20 cellular contexts compared by ENCODE assay signal in genomic region chr7:34198089-34198686, GRCh38.
DNase-seq lines count a peak whose midpoint lies in the region; ATAC-seq and TF ChIP-seq lines count a peak whose summit lies in the region.
"Had no signal": no experiment of that assay in that cellular context is flagged by ENCODE, and none has a peak within 500 bp of the region (broad histone marks: within the 10 kb centered on the region; RNA-seq: fewer than 3 reads in every experiment).

No MANE protein-coding gene starts in this region.

- no peak overlapping the region for H2AFZ ChIP-seq in mammary epithelial cell (ENCODE audit: low read depth, low read length)

- H3K4me2 ChIP-seq in mammary epithelial cell (ENCODE audit: insufficient read depth, low read depth, low read length): no peak overlapping the region

- H3K4me1 ChIP-seq in mammary epithelial cell (ENCODE audit: insufficient read depth, low read length) (no peaks in the 10 kb centered on the region), breast epithelium (no peaks in the 10 kb centered on the region), gastrocnemius medialis (peaks cover 11 to 28% of the 10 kb centered on the region in 2 donors), SJCRH30 (no peaks in the 10 kb centered on the region)
- H3K4me1 ChIP-seq: HAP-1 had no signal

- TF ChIP-seq CTCF in mammary epithelial cell (conservative IDR thresholded peaks at IDR 0.05 in 1 of 2, IDR thresholded peaks at IDR 0.05 in 1 of 2; ENCODE audit: extremely low read depth in 1 of 2, insufficient read depth in 1 of 2, low read depth in 1 of 2, low read length in 2 of 2) (no peak), breast epithelium (IDR thresholded peaks at IDR 0.05) (no peak), VCaP (conservative IDR thresholded peaks at IDR 0.05) (no peak), fibroblast of the aortic adventitia (IDR thresholded peaks at IDR 0.05; ENCODE audit: insufficient read depth, low read length) (no peak), gastrocnemius medialis (IDR thresholded peaks at IDR 0.05 in 4 of 5, conservative IDR thresholded peaks at IDR 0.05 in 1 of 5) (no peak)

- no peaks in the 10 kb centered on the region for H3K79me2 ChIP-seq in mammary epithelial cell (ENCODE audit: insufficient read depth, low read length)

- CTCF ChIA-PET in mammary epithelial cell (lab: Charles Lee; ENCODE audit: low non-redundant PET): no interaction called here

- no peaks in the 10 kb centered on the region for H3K36me3 ChIP-seq in mammary epithelial cell (ENCODE audit: insufficient read depth, low read length)
- H3K36me3 ChIP-seq in breast epithelium: no peaks in the 10 kb centered on the region
- H3K36me3 ChIP-seq in gastrocnemius medialis: no peaks in the 10 kb centered on the region
- no peaks in the 10 kb centered on the region for H3K36me3 ChIP-seq in SJCRH30
- H3K36me3 ChIP-seq: HAP-1 had no signal

- BruUV-seq in mammary epithelial cell (replicated peaks; lab: Mats Ljungman, UMichigan): no TSS peak

- peak; percentile 17 for DNase-seq in mammary epithelial cell
- DNase-seq in breast epithelium (ENCODE audit: low spot score in 2 of 2): no peak
- DNase-seq in fibroblast of the aortic adventitia (ENCODE audit: low read depth): peak; percentile 10
- DNase-seq in gastrocnemius medialis: peak; percentile 74 to 76
- no peak for DNase-seq in caudate nucleus (lab: John Stamatoyannopoulos, UW)
- DNase-seq in AG20443 (ENCODE audit: low spot score): no peak
- no peak for DNase-seq in SJCRH30
- DNase-seq: C1 segment of cervical spinal cord; CD4-positive, alpha-beta memory T cell; COR-L47; DMS153; DMS79 treated with DMSO at 0.1 percent for 48 hours; EL; GDM1; GOT3 had no signal

- peak; percentile 97 to 99 for ATAC-seq in gastrocnemius medialis
- ATAC-seq: K562 had no signal

- TF ChIP-seq POLR2A in breast epithelium (IDR thresholded peaks at IDR 0.05): no peak
- no peak for TF ChIP-seq POLR2A in gastrocnemius medialis (IDR thresholded peaks at IDR 0.05)

- intact Hi-C loops in mammary epithelial cell (cut with micrococcal nuclease): no loop called here
- intact Hi-C loops in breast epithelium (cut with DNase I; ENCODE audit: low total_unique reads): no loop called here
- intact Hi-C loops in gastrocnemius medialis (cut with DNase I; ENCODE audit: low total_unique reads): loop anchor here (1.0 to 10.0 kb wide), 4 partner anchors 8 to 233 kb away; no protein-coding TSS in a partner anchor

- dilution Hi-C loops in mammary epithelial cell (cut with HindIII; ENCODE audit: low sequenced_read_pairs): no loop called here

- H3K9ac ChIP-seq in mammary epithelial cell (ENCODE audit: insufficient read depth, low read length): no peak overlapping the region

- H4K20me1 ChIP-seq in mammary epithelial cell (ENCODE audit: insufficient read depth, low read length): no peaks in the 10 kb centered on the region

- H3K27me3 ChIP-seq in mammary epithelial cell (ENCODE audit: insufficient read depth, low read length) (no peaks in the 10 kb centered on the region), breast epithelium (no peaks in the 10 kb centered on the region), gastrocnemius medialis (no peaks in the 10 kb centered on the region), SJCRH30 (0 out of 2 replicates have a peak, but pooled peaks cover 4% of the 10 kb centered on the region)

- in situ Hi-C loops in mammary epithelial cell (cut with MboI; ENCODE audit: low sequenced_read_pairs in 2 of 2): no loop called here
- in situ Hi-C loops in gastrocnemius medialis (cut with MboI; ENCODE audit: low sequenced_read_pairs in 4 of 4): no loop called here

- 89% methylated on average over 2 of the region's 2 CpGs for WGBS in mammary epithelial cell (ENCODE audit: low coverage, missing lambda C conversion rate)

- peaks cover 2% of the 10 kb centered on the region for H3K9me3 ChIP-seq in mammary epithelial cell (replicated peaks; ENCODE audit: insufficient read depth, low read length)
- no peaks in the 10 kb centered on the region for H3K9me3 ChIP-seq in breast epithelium
- H3K9me3 ChIP-seq in gastrocnemius medialis: no peaks in the 10 kb centered on the region
- no peaks in the 10 kb centered on the region for H3K9me3 ChIP-seq in SJCRH30 (replicated peaks)
- H3K9me3 ChIP-seq: HAP-1 had no signal

- H3K27ac ChIP-seq in mammary epithelial cell (ENCODE audit: insufficient read depth, low read depth, low read length): no peak overlapping the region
- H3K27ac ChIP-seq in breast epithelium: no peak overlapping the region
- H3K27ac ChIP-seq in VCaP: peak overlapping the region; percentile 69
- peak overlapping the region; percentile 80 to 91 (median 82) for H3K27ac ChIP-seq in gastrocnemius medialis
- H3K27ac ChIP-seq in caudate nucleus (ENCODE audit: low read depth, low read length): no peak overlapping the region
- no peak overlapping the region for H3K27ac ChIP-seq in SJCRH30
- H3K27ac ChIP-seq: 22Rv1, HL-60 had no signal

- no peak overlapping the region for H3K4me3 ChIP-seq in mammary epithelial cell (replicated peaks in 1 of 3; ENCODE audit: insufficient read depth in 1 of 3, low read depth in 2 of 3, low read length in 3 of 3)
- no peak overlapping the region for H3K4me3 ChIP-seq in breast epithelium
- H3K4me3 ChIP-seq in fibroblast of the aortic adventitia (ENCODE audit: low read depth, low read length): no peak overlapping the region
- H3K4me3 ChIP-seq in gastrocnemius medialis: no peak overlapping the region
- no peak overlapping the region for H3K4me3 ChIP-seq in SJCRH30
- H3K4me3 ChIP-seq: HAP-1, K562 had no signal

Comparison
In these comparisons a context has a peak if more than half of its experiments do, and no peak if none do; other contexts are left out.
1. DNase-seq: peak in mammary epithelial cell (single experiment), fibroblast of the aortic adventitia (single experiment) and gastrocnemius medialis (2 of 2); none in breast epithelium (0 of 2), caudate nucleus (0 of 61), AG20443 (single experiment) and SJCRH30 (0 of 2).
2. H3K27ac ChIP-seq: peak in VCaP (single experiment) and gastrocnemius medialis (4 of 4); none in mammary epithelial cell (single experiment), breast epithelium (0 of 2), caudate nucleus (single experiment) and SJCRH30 (single experiment).